Comparison of ENCODE assay signal across 26 cellular contexts in genomic region chr9:123552530-123552929, GRCh38.
"Had no signal": no experiment of that assay in that cellular context is flagged by ENCODE, and none has a peak within 500 bp of the region (broad histone marks: within the 10 kb centered on the region; RNA-seq: fewer than 3 reads in every experiment).

No MANE protein-coding gene starts in this region.

- H3K27me3 ChIP-seq: pancreas, right atrium auricular region, spleen, suprapubic skin, testis, tibial nerve, upper lobe of left lung, vagina had no signal

- H3K36me3 ChIP-seq: pancreas, prostate gland had no signal

- H3K4me3 ChIP-seq: pancreas, prostate gland, right atrium auricular region, skin epidermis, smooth muscle cell, spleen, suprapubic skin, testis, tibial nerve, upper lobe of left lung, vagina had no signal

- DNase-seq: naive B cell; naive thymus-derived CD8-positive, alpha-beta T cell; nephron progenitor cell; occipital lobe; pancreas; spleen; stimulated activated CD4-positive, alpha-beta T cell treated with anti-CD3 and anti-CD28 coated beads, Interleukin-12 subunit alpha, Interleukin-12 subunit beta, amount 100 ng/mL, for 4 hours; stimulated activated CD4-positive, alpha-beta T cell treated with anti-CD3 and anti-CD28 coated beads, Interleukin-1b, Interleukin-23, amount 100 ng/mL, for 48 hours; stimulated activated CD4-positive, alpha-beta T cell treated with anti-CD3 and anti-CD28 coated beads, Interleukin-4, amount 100 ng/mL, for 1 hour; stimulated activated CD4-positive, alpha-beta T cell treated with anti-CD3 and anti-CD28 coated beads, Interleukin-4, amount 100 ng/mL, for 4 hours; stimulated activated CD8-positive, alpha-beta memory T cell treated with anti-CD3 and anti-CD28 coated beads, Interleukin-4, amount 100 ng/mL, for 48 hours; stimulated activated naive CD4-positive, alpha-beta T cell; stimulated activated naive CD8-positive, alpha-beta T cell treated with anti-CD3 and anti-CD28 coated beads, Interleukin-15, amount 100 ng/mL, for 72 hours; stimulated activated naive CD8-positive, alpha-beta T cell treated with anti-CD3 and anti-CD28 coated beads, Interleukin-15, Interleukin-2, amounts not matched to agents 100 U/mL and 50 U/mL, for 24 hours; substantia nigra; testis; upper lobe of left lung had no signal

- H3K4me1 ChIP-seq: pancreas, prostate gland, right atrium auricular region, suprapubic skin, testis, tibial nerve, upper lobe of left lung, vagina had no signal

- H3K9me3 ChIP-seq: pancreas, prostate gland, right atrium auricular region, spleen, suprapubic skin, testis, tibial nerve, upper lobe of left lung, vagina had no signal

- ATAC-seq: naive thymus-derived CD8-positive, alpha-beta T cell; pancreas; sciatic nerve; stimulated activated memory B cell treated with anti-CD40 and anti-IgM and Interleukin-4, amounts not matched to agents 10 μg/mL and 1 μg/mL and 100 μg/mL, for 72 hours; stimulated activated naive CD8-positive, alpha-beta T cell treated with anti-CD3 and anti-CD28 coated beads, Interleukin-15, amount 100 ng/mL, for 72 hours; stimulated activated naive CD8-positive, alpha-beta T cell treated with anti-CD3 and anti-CD28 coated beads, Interleukin-15, Interleukin-2, amounts not matched to agents 100 U/mL and 50 U/mL, for 24 hours had no signal

- H3K27ac ChIP-seq: pancreas, prostate gland, right atrium auricular region, skin epidermis, spleen, suprapubic skin, testis, tibial nerve, upper lobe of left lung, vagina had no signal

- H3K4me2 ChIP-seq: smooth muscle cell had no signal
